In the genomic region with DNA sequence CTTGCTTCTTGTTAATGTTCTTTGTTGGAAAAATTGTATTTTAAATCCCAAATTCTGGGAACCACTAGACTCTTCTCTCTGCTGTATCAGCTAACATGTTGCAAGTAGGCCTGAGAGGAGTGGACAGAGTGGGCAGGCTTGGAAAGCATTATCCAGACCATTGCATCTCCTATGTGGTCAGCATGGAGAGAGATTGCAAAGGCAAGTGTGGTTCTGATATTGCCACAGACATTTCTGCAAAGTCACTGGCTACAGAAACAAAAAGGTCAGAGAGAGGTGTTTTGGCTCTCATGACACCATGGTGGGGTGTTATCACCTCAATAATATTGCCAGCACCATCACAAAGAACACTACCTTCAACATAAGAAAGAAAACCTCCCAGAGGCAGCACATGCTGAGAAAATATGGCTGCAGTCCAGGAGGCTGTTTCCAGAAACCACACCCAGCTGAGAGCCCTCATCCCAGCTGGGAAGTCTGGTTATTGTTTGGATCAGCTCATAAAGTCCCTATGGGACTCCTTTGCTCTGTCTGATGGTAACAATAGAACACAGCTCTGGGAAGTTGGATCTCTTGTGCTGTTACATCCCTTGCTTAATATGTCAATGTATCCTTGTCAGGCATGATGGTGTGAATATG, we compare ENCODE assay signal across 27 cellular contexts.
A peak's percentile ranks its signal among the peaks of the same experiment; 100 is the strongest.
DNase-seq lines count a peak whose midpoint lies in the region.
"Had no signal": no experiment of that assay in that cellular context is flagged by ENCODE, and none has a peak within 500 bp of the region (broad histone marks: within the 10 kb centered on the region; RNA-seq: fewer than 3 reads in every experiment).

No MANE protein-coding gene starts in this region.

- H4K8ac ChIP-seq in neuronal stem cell (ENCODE audit: low read depth, low read length) = no peak overlapping the region

- no peak overlapping the region for H3K4me3 ChIP-seq in neuronal stem cell (ENCODE audit: low read length in 2 of 2)
- H3K4me3 ChIP-seq: A549, colonic mucosa, left ventricle myocardium inferior, psoas muscle, vagina had no signal

- no peak overlapping the region for H3K23ac ChIP-seq in neuronal stem cell (ENCODE audit: low read depth, low read length, poor library complexity)

- no peak overlapping the region for H3K14ac ChIP-seq in neuronal stem cell (ENCODE audit: low read length)

- no peak overlapping the region for H2AFZ ChIP-seq in neuronal stem cell (ENCODE audit: low read length)

- no peak overlapping the region for H3K18ac ChIP-seq in neuronal stem cell (ENCODE audit: low read length)

- H3K27ac ChIP-seq in neuronal stem cell (replicated peaks; ENCODE audit: low read length) = no peak overlapping the region
- H3K27ac ChIP-seq: A549, colonic mucosa, left ventricle myocardium inferior, neutrophil, psoas muscle, vagina, VCaP had no signal

- no peak overlapping the region for H2BK15ac ChIP-seq in neuronal stem cell (ENCODE audit: low read length)

- no peak overlapping the region for H3K4me2 ChIP-seq in neuronal stem cell (ENCODE audit: insufficient read depth, low read length, poor library complexity, severe bottlenecking)
- H3K4me2 ChIP-seq: A549 had no signal

- no peak overlapping the region for H2BK12ac ChIP-seq in neuronal stem cell (ENCODE audit: low read length)

- no peak overlapping the region for H4K91ac ChIP-seq in neuronal stem cell (ENCODE audit: low read depth, low read length, poor library complexity)

- H3K4ac ChIP-seq in neuronal stem cell (ENCODE audit: low read length) = no peak overlapping the region

- H2BK120ac ChIP-seq in neuronal stem cell (ENCODE audit: low read depth, low read length) = no peak overlapping the region

- no peaks in the 10 kb centered on the region for H3K36me3 ChIP-seq in neuronal stem cell (replicated peaks in 1 of 2; ENCODE audit: control insufficient read depth in 2 of 2, insufficient read depth in 2 of 2, low read length in 2 of 2)
- H3K36me3 ChIP-seq: colonic mucosa, left ventricle myocardium inferior, neutrophil, vagina had no signal

- H2BK5ac ChIP-seq in neuronal stem cell (ENCODE audit: low read length) = no peak overlapping the region

- H3K9me3 ChIP-seq in neuronal stem cell (replicated peaks in 1 of 2; ENCODE audit: control insufficient read depth in 2 of 2, insufficient read depth in 1 of 2, low read depth in 1 of 2, low read length in 2 of 2) = no peaks in the 10 kb centered on the region
- H3K9me3 ChIP-seq: A549, colonic mucosa, neutrophil, psoas muscle, vagina had no signal

- no peak overlapping the region for H2AK5ac ChIP-seq in neuronal stem cell (ENCODE audit: low read depth, low read length)

- no peak overlapping the region for H3K9ac ChIP-seq in neuronal stem cell (ENCODE audit: low read depth, low read length, poor library complexity)

- no peaks in the 10 kb centered on the region for H3K79me1 ChIP-seq in neuronal stem cell (ENCODE audit: low read depth, low read length)

- no peaks in the 10 kb centered on the region for H3K4me1 ChIP-seq in neuronal stem cell (ENCODE audit: control insufficient read depth in 2 of 2, insufficient read depth in 1 of 2, low read depth in 1 of 2, low read length in 2 of 2)
- H3K4me1 ChIP-seq: colonic mucosa, left ventricle myocardium inferior, psoas muscle, vagina had no signal

- DNase-seq in AG08395 (ENCODE audit: low spot score) = peak; percentile 19
- DNase-seq in HT1080 (ENCODE audit: low read depth) = peak; percentile 5
- peak; percentile 31 for DNase-seq in dermis blood vessel endothelial cell
- DNase-seq in iris pigment epithelial cell (ENCODE audit: low read depth) = peak; percentile 28
- no peak for DNase-seq in NCI-H187 treated with DMSO at 0.1 percent for 48 hours (lab: John Stamatoyannopoulos, UW)
- no peak for DNase-seq in neuronal stem cell (ENCODE audit: low spot score)
- DNase-seq in activated CD4-positive, alpha-beta T cell treated with anti-CD3 and anti-CD28 coated beads for 1 hour = no peak
- DNase-seq in pons (ENCODE audit: low spot score) = no peak
- DNase-seq: activated CD4-positive, alpha-beta T cell treated with anti-CD3 and anti-CD28 coated beads, Interleukin-2, amount 10 ng/mL, durations not matched to agents 7 days and 5 days; activated naive CD4-positive, alpha-beta T cell; activated T-cell treated with anti-CD3 and anti-CD28 coated beads, Interleukin-2, amount 50 U/mL, for 24 hours; colonic mucosa; effector memory CD4-positive, alpha-beta T cell; GDM1; H9; Karpas-422; left ventricle myocardium inferior; mesendoderm; MV-4-11; NCI-H146; NCI-H446 treated with DMSO at 0.1 percent for 48 hours; psoas muscle; stimulated activated naive CD4-positive, alpha-beta T cell treated with Interleukin-2 at 50 U/mL for 16 hours had no signal

- H3K27me3 ChIP-seq in neuronal stem cell (ENCODE audit: control insufficient read depth in 3 of 3, insufficient read depth in 3 of 3, low read depth in 1 of 3, low read length in 3 of 3) = no peaks in the 10 kb centered on the region
- H3K27me3 ChIP-seq: colonic mucosa, neutrophil, vagina had no signal

Comparison
In these comparisons a context has a peak if more than half of its experiments do, and no peak if none do; other contexts are left out.
1. DNase-seq: peak in AG08395 (single experiment), HT1080 (single experiment), dermis blood vessel endothelial cell (single experiment) and iris pigment epithelial cell (single experiment); none in NCI-H187 treated with DMSO at 0.1 percent for 48 hours (single experiment), neuronal stem cell (single experiment), activated CD4-positive, alpha-beta T cell treated with anti-CD3 and anti-CD28 coated beads for 1 hour (single experiment) and pons (single experiment).